Comparison of ENCODE assay signal across 8 cellular contexts in genomic region chr5:148383564-148384388, GRCh38. TPM values are rescaled to one million over a fixed set of nuclear protein-coding genes. Genes with fewer than 3 reads are reported as not detected.
A peak's percentile ranks its signal among the peaks of the same experiment; 100 is the strongest.
DNase-seq lines count a peak whose midpoint lies in the region; ATAC-seq and TF ChIP-seq lines count a peak whose summit lies in the region.

TSS of gene FBXO38 (plus strand) at chr5:148383958. CDS start at chr5:148394777, 10,819 bp downstream.

- CTCF ChIA-PET in PC-3 (lab: Charles Lee): interaction anchor here (0.7 kb wide), 1 partner anchor 15 kb away, joined by 3 read pairs; no protein-coding TSS in a partner anchor

- peak within 1 kb of the TSS; percentile 95 for H3K9ac ChIP-seq in PC-3 (ENCODE audit: low read length)

- peaks cover 57% of the 10 kb centered on the region for H3K79me2 ChIP-seq in PC-3 (ENCODE audit: low read length)

- no peaks in the 10 kb centered on the region for H3K9me3 ChIP-seq in PC-3 (ENCODE audit: low read length)
- H3K9me3 ChIP-seq in mucosa of descending colon: no peaks in the 10 kb centered on the region

- no TSS peak for BruUV-seq in PC-3 (replicated peaks; lab: Mats Ljungman, UMichigan)

- POLR2A ChIA-PET in PC-3 (lab: Charles Lee; ENCODE audit: unreplicated experiment): no interaction called here

- peak; percentile 29; the same call in 1 of the 2 replicates for TF ChIP-seq EP300 in Ishikawa (IDR thresholded peaks at IDR 0.05; ENCODE audit: borderline replicate concordance)

- no peaks in the 10 kb centered on the region for H3F3A ChIP-seq in PC-3 (ENCODE audit: low read length, unreplicated experiment)

- H3K36me3 ChIP-seq in PC-3 (ENCODE audit: low read depth, low read length): peaks cover 2% of the 10 kb centered on the region; the same call in 1 of the 2 replicates
- no peaks in the 10 kb centered on the region for H3K36me3 ChIP-seq in mucosa of descending colon (ENCODE audit: low read depth)

- H3K9me2 ChIP-seq in PC-3 (replicated peaks; ENCODE audit: low read length): no peaks in the 10 kb centered on the region

- peak within 1 kb of the TSS; percentile 91 for H2AFZ ChIP-seq in PC-3 (ENCODE audit: low read length)

- TF ChIP-seq CTCF in PC-3 (conservative IDR thresholded peaks at IDR 0.05; ENCODE audit: low read depth, low read length): peak; percentile 37; the same call in 1 of the 2 replicates
- peak; percentile 10 for TF ChIP-seq CTCF in mucosa of descending colon (IDR thresholded peaks at IDR 0.05)

- peak within 1 kb of the TSS; percentile 56 for H3K27ac ChIP-seq in PC-3 (ENCODE audit: low read length)
- H3K27ac ChIP-seq in epithelial cell of prostate: peak within 1 kb of the TSS; percentile 74

- H3K4me2 ChIP-seq in PC-3 (ENCODE audit: low read length): peak within 1 kb of the TSS; percentile 98

- ATAC-seq in GM21576 (IDR thresholded peaks at IDR 0.05; ENCODE audit: unreplicated experiment): peak; percentile 99
- ATAC-seq in PC-3: peak; percentile 92
- ATAC-seq in mucosa of descending colon: peak; percentile 99

- H3K4me3 ChIP-seq in PC-3 (ENCODE audit: low read length): peak within 1 kb of the TSS; percentile 91
- peak within 1 kb of the TSS; percentile 69 for H3K4me3 ChIP-seq in mucosa of descending colon

- no peaks in the 10 kb centered on the region for H4K20me1 ChIP-seq in PC-3 (ENCODE audit: low read length)

- TF ChIP-seq RAD21 in Ishikawa (IDR thresholded peaks at IDR 0.05; ENCODE audit: low read depth): no peak

- DNase-seq in DMS53 (lab: John Stamatoyannopoulos, UW) (peak; percentile 99), PC-3 (peak; percentile 99), activated T-cell treated with anti-CD3 and anti-CD28 coated beads for 48 hours (ENCODE audit: low read depth) (peak; percentile 91), epithelial cell of prostate (ENCODE audit: low read depth, low spot score) (peak; percentile 89), mucosa of descending colon (peak; percentile 97 to 98 (median 98))
- DNase-seq in stimulated activated CD8-positive, alpha-beta memory T cell treated with anti-CD3 and anti-CD28 coated beads, Interleukin-4, amount 100 ng/mL, for 24 hours (ENCODE audit: low read depth): peak; percentile 94

- H3K4me1 ChIP-seq in PC-3 (ENCODE audit: insufficient read depth, low read length) (peaks cover 43% of the 10 kb centered on the region), mucosa of descending colon (ENCODE audit: low read depth) (peaks cover 27% of the 10 kb centered on the region)

- intact Hi-C loops in PC-3 (cut with micrococcal nuclease): no loop called here
- intact Hi-C loops in mucosa of descending colon (cut with DNase I, micrococcal nuclease): no loop called here

- no peaks in the 10 kb centered on the region for H3K27me3 ChIP-seq in PC-3 (ENCODE audit: low read length)

TF ChIP-seq in Ishikawa, 13 proteins besides CTCF, POLR2A, EP300 and RAD21:
- TF ChIP-seq, protein P1, sequence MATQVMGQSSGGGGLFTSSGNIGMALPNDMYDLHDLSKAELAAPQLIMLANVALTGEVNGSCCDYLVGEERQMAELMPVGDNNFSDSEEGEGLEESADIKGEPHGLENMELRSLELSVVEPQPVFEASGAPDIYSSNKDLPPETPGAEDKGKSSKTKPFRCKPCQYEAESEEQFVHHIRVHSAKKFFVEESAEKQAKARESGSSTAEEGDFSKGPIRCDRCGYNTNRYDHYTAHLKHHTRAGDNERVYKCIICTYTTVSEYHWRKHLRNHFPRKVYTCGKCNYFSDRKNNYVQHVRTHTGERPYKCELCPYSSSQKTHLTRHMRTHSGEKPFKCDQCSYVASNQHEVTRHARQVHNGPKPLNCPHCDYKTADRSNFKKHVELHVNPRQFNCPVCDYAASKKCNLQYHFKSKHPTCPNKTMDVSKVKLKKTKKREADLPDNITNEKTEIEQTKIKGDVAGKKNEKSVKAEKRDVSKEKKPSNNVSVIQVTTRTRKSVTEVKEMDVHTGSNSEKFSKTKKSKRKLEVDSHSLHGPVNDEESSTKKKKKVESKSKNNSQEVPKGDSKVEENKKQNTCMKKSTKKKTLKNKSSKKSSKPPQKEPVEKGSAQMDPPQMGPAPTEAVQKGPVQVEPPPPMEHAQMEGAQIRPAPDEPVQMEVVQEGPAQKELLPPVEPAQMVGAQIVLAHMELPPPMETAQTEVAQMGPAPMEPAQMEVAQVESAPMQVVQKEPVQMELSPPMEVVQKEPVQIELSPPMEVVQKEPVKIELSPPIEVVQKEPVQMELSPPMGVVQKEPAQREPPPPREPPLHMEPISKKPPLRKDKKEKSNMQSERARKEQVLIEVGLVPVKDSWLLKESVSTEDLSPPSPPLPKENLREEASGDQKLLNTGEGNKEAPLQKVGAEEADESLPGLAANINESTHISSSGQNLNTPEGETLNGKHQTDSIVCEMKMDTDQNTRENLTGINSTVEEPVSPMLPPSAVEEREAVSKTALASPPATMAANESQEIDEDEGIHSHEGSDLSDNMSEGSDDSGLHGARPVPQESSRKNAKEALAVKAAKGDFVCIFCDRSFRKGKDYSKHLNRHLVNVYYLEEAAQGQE (IDR thresholded peaks at IDR 0.05; ENCODE audit: low read depth): no peak
- TF ChIP-seq FOXM1 (IDR thresholded peaks at IDR 0.05; ENCODE audit: borderline replicate concordance, low read depth): no peak
- TF ChIP-seq TEAD4 (IDR thresholded peaks at IDR 0.05): peak; percentile 72
- TF ChIP-seq, protein P2, sequence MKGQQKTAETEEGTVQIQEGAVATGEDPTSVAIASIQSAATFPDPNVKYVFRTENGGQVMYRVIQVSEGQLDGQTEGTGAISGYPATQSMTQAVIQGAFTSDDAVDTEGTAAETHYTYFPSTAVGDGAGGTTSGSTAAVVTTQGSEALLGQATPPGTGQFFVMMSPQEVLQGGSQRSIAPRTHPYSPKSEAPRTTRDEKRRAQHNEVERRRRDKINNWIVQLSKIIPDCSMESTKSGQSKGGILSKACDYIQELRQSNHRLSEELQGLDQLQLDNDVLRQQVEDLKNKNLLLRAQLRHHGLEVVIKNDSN (IDR thresholded peaks at IDR 0.05): peak; percentile 67
- TF ChIP-seq CREB1 (IDR thresholded peaks at IDR 0.05; ENCODE audit: low read depth): peak; percentile 68
- TF ChIP-seq TCF12 (IDR thresholded peaks at IDR 0.05; ENCODE audit: low read depth): peak; percentile 68; the same call in 1 of the 2 replicates
- TF ChIP-seq NFIC (IDR thresholded peaks at IDR 0.05): no peak
- TF ChIP-seq CEBPB (IDR thresholded peaks at IDR 0.05): peak; percentile 29; the same call in 1 of the 2 replicates
- peak; percentile 96 for TF ChIP-seq EGR1 (IDR thresholded peaks at IDR 0.05)
- TF ChIP-seq ZBTB7A (IDR thresholded peaks at IDR 0.05; ENCODE audit: low read depth): 0 out of 2 replicates have a peak, but pooled peaks have one; percentile 37
- TF ChIP-seq TAF1 (IDR thresholded peaks at IDR 0.05; ENCODE audit: low read depth): peak; percentile 55; the same call in 1 of the 2 replicates
- TF ChIP-seq MAX (IDR thresholded peaks at IDR 0.05): peak; percentile 87
- TF ChIP-seq YY1 (IDR thresholded peaks at IDR 0.05; ENCODE audit: low read depth): peak; percentile 100

RNA-seq across cellular contexts. Expression of gene FBXO38, which starts in this region (rescaled TPM):
- total RNA-seq in PC-3 (2014; rRNA removed) (42.7 and 52.3 TPM in 2 replicates), mucosa of descending colon (10 to 100 TPM; 46.5 to 48.0 (median 46.9) TPM)

Comparison
In these comparisons a context has a peak if more than half of its experiments do, and no peak if none do; other contexts are left out.
1. Peak in every context shown above with its lines: DNase-seq, ATAC-seq, H3K4me3 ChIP-seq and H3K27ac ChIP-seq.